9 cellular contexts compared by ENCODE assay signal in genomic region chr11:36622431-36623136, GRCh38. TPM values are rescaled to one million over a fixed set of nuclear protein-coding genes. Genes with fewer than 3 reads are reported as not detected.
DNase-seq lines count a peak whose midpoint lies in the region; ATAC-seq, FAIRE-seq and TF ChIP-seq lines count a peak whose summit lies in the region.
"Had no signal": no experiment of that assay in that cellular context is flagged by ENCODE, and none has a peak within 500 bp of the region (broad histone marks: within the 10 kb centered on the region; RNA-seq: fewer than 3 reads in every experiment).

No MANE protein-coding gene starts in this region.

- no peaks in the 10 kb centered on the region for H3K36me3 Mint-ChIP-seq in mesothelial cell of epicardium
- no peaks in the 10 kb centered on the region for H3K36me3 Mint-ChIP-seq in T-helper 2 cell treated with Interferon-gamma antibody and Interleukin-4, amounts not matched to agents 5 μg/mL and 100 μg/mL, for 36 hours (ENCODE audit: low read depth)

- ATAC-seq in A549 (peak; percentile 84 to 87; a peak in 5 of 6 replicates), HG03439 (IDR thresholded peaks at IDR 0.05; ENCODE audit: unreplicated experiment) (peak; percentile 65), upper lobe of left lung (ENCODE audit: low FRiP score in 2 of 2) (no peak)

- peak; percentile 42 to 59; a peak in 4 of 5 replicates for TF ChIP-seq RAD21 in A549 (conservative IDR thresholded peaks at IDR 0.05 in 1 of 2, IDR thresholded peaks at IDR 0.05 in 1 of 2)

- 69% methylated on average over 3 of the region's 3 CpGs for WGBS in A549 (ENCODE audit: missing lambda C conversion rate)
- WGBS in upper lobe of left lung, 2 donors, result 65 to 82% methylated on average over 3 of the region's 3 CpGs

- TF ChIP-seq CTCF in A549 (IDR thresholded peaks at IDR 0.05) (peak; percentile 44), cardiac muscle cell (IDR thresholded peaks at IDR 0.05; ENCODE audit: low read depth, low read length) (peak; percentile 59), upper lobe of left lung (IDR thresholded peaks at IDR 0.05) (peak in 1 of 6 experiments; percentile 33), mesothelial cell of epicardium (IDR thresholded peaks at IDR 0.05; ENCODE audit: unreplicated experiment) (no peak)

- TF ChIP-seq POLR2A in A549 (IDR thresholded peaks at IDR 0.05; ENCODE audit: low read length), result no peak
- no peak for TF ChIP-seq POLR2A in GM12891 (IDR thresholded peaks at IDR 0.05; ENCODE audit: low read depth, low read length)
- TF ChIP-seq POLR2A in upper lobe of left lung (IDR thresholded peaks at IDR 0.05), result no peak

- in situ Hi-C loops in SK-MEL-5 (cut with HindIII; ENCODE audit: low pct_unique_long_range_greater_than_20kb, low sequenced_read_pairs), result no loop called here

- H3K9me3 ChIP-seq in A549, result no peaks in the 10 kb centered on the region
- no peaks in the 10 kb centered on the region for H3K9me3 ChIP-seq in cardiac muscle cell (ENCODE audit: low read depth)
- no peaks in the 10 kb centered on the region for H3K9me3 ChIP-seq in upper lobe of left lung

- CTCF ChIA-PET in A549 (lab: Yijun Ruan, JAX), result interaction anchor here (1.3 to 2.2 kb wide), 2 partner anchors 58 to 59 kb away, joined by 6 to 10 read pairs; no protein-coding TSS in a partner anchor

- H3K36me3 ChIP-seq in cardiac muscle cell (no peaks in the 10 kb centered on the region), upper lobe of left lung (no peaks in the 10 kb centered on the region)

- H3K4me3 Mint-ChIP-seq in mesothelial cell of epicardium, result no peak overlapping the region
- H3K4me3 Mint-ChIP-seq in T-helper 2 cell treated with Interferon-gamma antibody and Interleukin-4, amounts not matched to agents 5 μg/mL and 100 μg/mL, for 36 hours, result no peak overlapping the region

- no peak for TF ChIP-seq EP300 in A549 (IDR thresholded peaks at IDR 0.05)
- TF ChIP-seq EP300 in upper lobe of left lung (IDR thresholded peaks at IDR 0.05), result no peak

- no peak overlapping the region for H3K4me2 ChIP-seq in A549

- H3K27ac ChIP-seq in A549, result no peak overlapping the region
- H3K27ac ChIP-seq in cardiac muscle cell, result no peak overlapping the region
- H3K27ac ChIP-seq in upper lobe of left lung, result no peak overlapping the region

- H3K27me3 ChIP-seq in cardiac muscle cell (no peaks in the 10 kb centered on the region), upper lobe of left lung (no peaks in the 10 kb centered on the region)

- H3K27me3 Mint-ChIP-seq in mesothelial cell of epicardium (ENCODE audit: low read depth), result no peaks in the 10 kb centered on the region
- H3K27me3 Mint-ChIP-seq in T-helper 2 cell treated with Interferon-gamma antibody and Interleukin-4, amounts not matched to agents 5 μg/mL and 100 μg/mL, for 36 hours (ENCODE audit: low read depth), result peaks cover 23% of the 10 kb centered on the region

- H3K27ac Mint-ChIP-seq in mesothelial cell of epicardium, result no peak overlapping the region
- H3K27ac Mint-ChIP-seq in T-helper 2 cell treated with Interferon-gamma antibody and Interleukin-4, amounts not matched to agents 5 μg/mL and 100 μg/mL, for 36 hours, result no peak overlapping the region

- FAIRE-seq in A549 (lab: Jason Lieb, UNC) (no peak), GM12891 (lab: Jason Lieb, UNC) (peak; percentile 68)

- DNase-seq in A549 (ENCODE audit: low read depth in 1 of 2, low spot score in 1 of 2) (peak; percentile 4 to 40), GM12891 (ENCODE audit: insufficient read length, low spot score) (no peak), SK-MEL-5 (ENCODE audit: low read depth, low spot score) (peak; percentile 73), cardiac muscle cell (ENCODE audit: low read depth in 1 of 2, low spot score in 1 of 2) (peak; percentile 21 to 49), upper lobe of left lung (no peak), mesothelial cell of epicardium (ENCODE audit: low spot score in 2 of 2, unreplicated experiment in 2 of 2) (no peak)
- no peak for DNase-seq in T-helper 2 cell treated with Interferon-gamma antibody and Interleukin-4, amounts not matched to agents 5 μg/mL and 100 μg/mL, for 36 hours (ENCODE audit: low spot score)

- H3K4me1 Mint-ChIP-seq in mesothelial cell of epicardium, result peaks cover 27% of the 10 kb centered on the region
- H3K4me1 Mint-ChIP-seq in T-helper 2 cell treated with Interferon-gamma antibody and Interleukin-4, amounts not matched to agents 5 μg/mL and 100 μg/mL, for 36 hours (ENCODE audit: low read depth), result no peaks in the 10 kb centered on the region

- H3K4me1 ChIP-seq in A549 (no peaks in the 10 kb centered on the region), cardiac muscle cell (ENCODE audit: low read depth) (no peaks in the 10 kb centered on the region), upper lobe of left lung (peaks cover 0 to 4% (median 1%) of the 10 kb centered on the region in 4 donors)

- POLR2A ChIA-PET in A549 (lab: Yijun Ruan, JAX), result no interaction called here

- H3K4me3 ChIP-seq in A549, result no peak overlapping the region
- no peak overlapping the region for H3K4me3 ChIP-seq in cardiac muscle cell
- no peak overlapping the region for H3K4me3 ChIP-seq in upper lobe of left lung

- no peaks in the 10 kb centered on the region for H3K9me3 Mint-ChIP-seq in mesothelial cell of epicardium
- H3K9me3 Mint-ChIP-seq in T-helper 2 cell treated with Interferon-gamma antibody and Interleukin-4, amounts not matched to agents 5 μg/mL and 100 μg/mL, for 36 hours, result no peaks in the 10 kb centered on the region

TF ChIP-seq in A549, 52 proteins besides CTCF, POLR2A, EP300 and RAD21:
- TF ChIP-seq JUNB (IDR thresholded peaks at IDR 0.05) (no peak), SMC3 (IDR thresholded peaks at IDR 0.05) (0 out of 3 replicates have a peak, but pooled peaks have one; percentile 24)

TF ChIP-seq in GM12891, 5 proteins besides CTCF, POLR2A, EP300 and RAD21:
- TF ChIP-seq PAX5 (IDR thresholded peaks at IDR 0.05; ENCODE audit: insufficient read depth, low read length, severe bottlenecking) (no peak), TAF1 (IDR thresholded peaks at IDR 0.05; ENCODE audit: low read depth, low read length) (no peak), POU2F2 (IDR thresholded peaks at IDR 0.05; ENCODE audit: low read depth, low read length) (no peak), SPI1 (IDR thresholded peaks at IDR 0.05; ENCODE audit: low read depth, low read length) (no peak), POLR2AphosphoS5 (IDR thresholded peaks at IDR 0.05; ENCODE audit: low read depth, low read length) (no peak)

RNA-seq across cellular contexts. Expression of gene RAG2, which starts 24.5 kb away (rescaled TPM):
- polyA plus RNA-seq in A549 (2011; rRNA removed), result not detected in 2 replicates
- polyA plus RNA-seq in A549 (2012; cell fraction: cytosol; rRNA removed), result not detected in 2 replicates
- polyA plus RNA-seq in A549 (2012; cell fraction: nucleus; rRNA removed), result not detected in 2 replicates
- polyA plus RNA-seq in A549 (2017; fragmentation: RNase III; extraction: RNeasy Plus Mini Kit Qiagen cat#74134 plus additional on column Dnase treatment), result not detected in 3 replicates
- polyA minus RNA-seq in A549 (2011; rRNA and poly(A)+ RNA removed), result not detected in 2 replicates
- not detected for polyA plus RNA-seq in GM12891 (2012; ENCODE audit: low read depth, missing spikeins)
- not detected in 2 replicates for total RNA-seq in SK-MEL-5 (2014; rRNA removed; shearing (Covaris generic))
- not detected in 2 replicates for polyA plus RNA-seq in SK-MEL-5 (2015; cell fraction: cytosol; rRNA removed)
- not detected in 2 replicates for polyA plus RNA-seq in SK-MEL-5 (2015; cell fraction: nucleus; rRNA removed)
- not detected in 2 replicates for total RNA-seq in cardiac muscle cell
- polyA plus RNA-seq in cardiac muscle cell, result 0.84 and 1.4 TPM in 2 replicates
- total RNA-seq in upper lobe of left lung, result not detected
- total RNA-seq in mesothelial cell of epicardium, result not detected in 3 replicates
- polyA plus RNA-seq: esophagus had no signal

RNA-seq across cellular contexts. Expression of gene IFTAP, which starts 28.3 kb away (rescaled TPM):
- polyA plus RNA-seq in A549 (2011; rRNA removed), result 38.7 and 52.4 TPM in 2 replicates
- 11.8 and 15.7 TPM in 2 replicates for polyA plus RNA-seq in A549 (2012; cell fraction: cytosol; rRNA removed)
- polyA plus RNA-seq in A549 (2012; cell fraction: nucleus; rRNA removed), result 2.4 and 4.1 TPM in 2 replicates
- 33.6 to 38.7 TPM (median 34.7 TPM) in 3 replicates for polyA plus RNA-seq in A549 (2017; fragmentation: RNase III; extraction: RNeasy Plus Mini Kit Qiagen cat#74134 plus additional on column Dnase treatment)
- polyA minus RNA-seq in A549 (2011; rRNA and poly(A)+ RNA removed), result 2.7 and 4.1 TPM in 2 replicates
- polyA plus RNA-seq in GM12891 (2012; ENCODE audit: low read depth, missing spikeins), result 6.8 TPM
- total RNA-seq in SK-MEL-5 (2014; rRNA removed; shearing (Covaris generic)), result 29.8 and 33.6 TPM in 2 replicates
- polyA plus RNA-seq in SK-MEL-5 (2015; cell fraction: cytosol; rRNA removed), result 10.0 and 17.5 TPM in 2 replicates
- polyA plus RNA-seq in SK-MEL-5 (2015; cell fraction: nucleus; rRNA removed), result 3.7 and 7.9 TPM in 2 replicates
- total RNA-seq in cardiac muscle cell, result 35.4 and 57.1 TPM in 2 replicates
- polyA plus RNA-seq in cardiac muscle cell, result 61.9 and 67.3 TPM in 2 replicates
- 10 to 100 TPM in 4 of 6 donors, 1 to 10 TPM in 2; 8.7 to 38.5 (median 20.0) TPM for total RNA-seq in upper lobe of left lung
- 31.7 to 40.5 TPM (median 34.0 TPM) in 3 replicates for total RNA-seq in mesothelial cell of epicardium

RNA-seq across cellular contexts. Expression of gene RAG1, which starts 54.8 kb away (rescaled TPM):
- polyA plus RNA-seq in A549 (2011; rRNA removed) (0.43 and 0.44 TPM in 2 replicates), A549 (2017; fragmentation: RNase III; extraction: RNeasy Plus Mini Kit Qiagen cat#74134 plus additional on column Dnase treatment) (0.18 to 0.29 TPM (median 0.24 TPM) in 3 replicates), cardiac muscle cell (1.3 TPM in 1 of 2 replicates, not detected in the other)
- polyA plus RNA-seq in A549 (2012; cell fraction: cytosol; rRNA removed), result 0.05 TPM in 2 replicates
- 0.01 TPM in 2 replicates for polyA plus RNA-seq in A549 (2012; cell fraction: nucleus; rRNA removed)
- 0.19 and 0.25 TPM in 2 replicates for polyA minus RNA-seq in A549 (2011; rRNA and poly(A)+ RNA removed)
- polyA plus RNA-seq in GM12891 (2012; ENCODE audit: low read depth, missing spikeins), result 0.03 TPM
- 0.61 and 0.80 TPM in 2 replicates for total RNA-seq in SK-MEL-5 (2014; rRNA removed; shearing (Covaris generic))
- polyA plus RNA-seq in SK-MEL-5 (2015; cell fraction: cytosol; rRNA removed), result 0.38 and 0.65 TPM in 2 replicates
- 0.23 and 4.5 TPM in 2 replicates for polyA plus RNA-seq in SK-MEL-5 (2015; cell fraction: nucleus; rRNA removed)
- total RNA-seq in cardiac muscle cell (0.35 and 0.66 TPM in 2 replicates), upper lobe of left lung (1 to 10 TPM in 3 of 6 donors, under 1 TPM in 3; 0.44 to 2.1 (median 1.1) TPM), mesothelial cell of epicardium (1.4 to 2.9 TPM (median 1.9 TPM) in 3 replicates)

Comparison
In these comparisons a context has a peak if more than half of its experiments do, and no peak if none do; other contexts are left out.
1. ATAC-seq: peak in A549 (2 of 2) and HG03439 (single experiment); none in upper lobe of left lung (0 of 2).
2. DNase-seq: peak in A549 (2 of 2), SK-MEL-5 (single experiment) and cardiac muscle cell (2 of 2); none in GM12891 (single experiment), upper lobe of left lung (0 of 2), mesothelial cell of epicardium (0 of 2) and T-helper 2 cell treated with Interferon-gamma antibody and Interleukin-4, amounts not matched to agents 5 μg/mL and 100 μg/mL, for 36 hours (single experiment).